Comparison of ENCODE assay signal across 25 cellular contexts in genomic region chr4:147633643-147634042, GRCh38.
"Had no signal": no experiment of that assay in that cellular context is flagged by ENCODE, and none has a peak within 500 bp of the region (broad histone marks: within the 10 kb centered on the region; RNA-seq: fewer than 3 reads in every experiment).

No MANE protein-coding gene starts in this region.

- H3K4me3 ChIP-seq: heart left ventricle, left lung, lower lobe of right lung, neural progenitor cell, right atrium auricular region, right lobe of liver, transverse colon, upper lobe of left lung had no signal

- H3K27me3 Mint-ChIP-seq: naive B cell; progenitor cell of endocrine pancreas; stimulated activated memory B cell treated with anti-CD40 and anti-IgM and Interleukin-4, amounts not matched to agents 10 μg/mL and 1 μg/mL and 100 μg/mL, for 72 hours; stimulated activated naive CD8-positive, alpha-beta T cell treated with anti-CD3 and anti-CD28 coated beads, Interleukin-15, amount 100 ng/mL, for 72 hours had no signal

- H3K4me1 ChIP-seq: heart left ventricle, left lung, lower lobe of right lung, neural progenitor cell, right atrium auricular region, right lobe of liver, upper lobe of left lung had no signal

- H3K27ac ChIP-seq: heart left ventricle, left lung, lower lobe of right lung, neural progenitor cell, neutrophil, right atrium auricular region, right lobe of liver, transverse colon, upper lobe of left lung had no signal

- FAIRE-seq: islet of Langerhans, kidney had no signal

- H3K27ac Mint-ChIP-seq: naive B cell; nephron progenitor cell; neural progenitor cell; progenitor cell of endocrine pancreas; stimulated activated memory B cell treated with anti-CD40 and anti-IgM and Interleukin-4, amounts not matched to agents 10 μg/mL and 1 μg/mL and 100 μg/mL, for 72 hours; stimulated activated naive CD8-positive, alpha-beta T cell treated with anti-CD3 and anti-CD28 coated beads, Interleukin-15, amount 100 ng/mL, for 72 hours had no signal

- DNase-seq: heart left ventricle; hypothalamus; immature natural killer cell; kidney; left colon; left lung; lower lobe of right lung; mammary epithelial cell; naive B cell; natural killer cell; nephron progenitor cell; occipital lobe; right lobe of liver; stimulated activated CD4-positive, alpha-beta T cell treated with anti-CD3 and anti-CD28 coated beads, Interleukin-4, amount 100 ng/mL, for 24 hours; stimulated activated naive CD4-positive, alpha-beta T cell treated with Interleukin-2 at 50 U/mL for 16 hours; stimulated activated naive CD8-positive, alpha-beta T cell treated with anti-CD3 and anti-CD28 coated beads, Interleukin-15, amount 100 ng/mL, for 72 hours; substantia nigra; transverse colon; upper lobe of left lung had no signal

- H3K9me3 ChIP-seq: left lung, lower lobe of right lung, neutrophil, right atrium auricular region, right lobe of liver, transverse colon, upper lobe of left lung had no signal

- H3K27me3 ChIP-seq: heart left ventricle, left lung, neural progenitor cell, neutrophil, right atrium auricular region, right lobe of liver, transverse colon, upper lobe of left lung had no signal

- H3K4me3 Mint-ChIP-seq: immature natural killer cell; naive B cell; natural killer cell; nephron progenitor cell; neural progenitor cell; stimulated activated memory B cell treated with anti-CD40 and anti-IgM and Interleukin-4, amounts not matched to agents 10 μg/mL and 1 μg/mL and 100 μg/mL, for 72 hours; stimulated activated naive CD8-positive, alpha-beta T cell treated with anti-CD3 and anti-CD28 coated beads, Interleukin-15, amount 100 ng/mL, for 72 hours had no signal

- ATAC-seq: heart left ventricle; left colon; natural killer cell; right lobe of liver; stimulated activated memory B cell treated with anti-CD40 and anti-IgM and Interleukin-4, amounts not matched to agents 10 μg/mL and 1 μg/mL and 100 μg/mL, for 72 hours; stimulated activated naive CD8-positive, alpha-beta T cell treated with anti-CD3 and anti-CD28 coated beads, Interleukin-15, amount 100 ng/mL, for 72 hours had no signal

- H3K9me3 Mint-ChIP-seq: immature natural killer cell, naive B cell, natural killer cell had no signal

- H3K4me1 Mint-ChIP-seq: naive B cell; natural killer cell; nephron progenitor cell; neural progenitor cell; stimulated activated memory B cell treated with anti-CD40 and anti-IgM and Interleukin-4, amounts not matched to agents 10 μg/mL and 1 μg/mL and 100 μg/mL, for 72 hours had no signal
